In genomic region chr18:36828157-36828629, GRCh38 we compare ENCODE assay signal across 8 cellular contexts. TPM values are rescaled to one million over a fixed set of nuclear protein-coding genes. Genes with fewer than 3 reads are reported as not detected.
DNase-seq lines count a peak whose midpoint lies in the region; ATAC-seq and TF ChIP-seq lines count a peak whose summit lies in the region.

No MANE protein-coding gene starts in this region.

- peak; percentile 6 for ATAC-seq in HG03196 (IDR thresholded peaks at IDR 0.05; ENCODE audit: unreplicated experiment)
- no peak for ATAC-seq in stimulated activated naive CD8-positive, alpha-beta T cell treated with anti-CD3 and anti-CD28 coated beads, Interleukin-15, Interleukin-2, amounts not matched to agents 100 U/mL and 50 U/mL, for 24 hours
- ATAC-seq in HG03135 (IDR thresholded peaks at IDR 0.05; ENCODE audit: unreplicated experiment), result no peak

- H3K4me1 ChIP-seq in SJCRH30, result no peaks in the 10 kb centered on the region; the same call in 1 of the 2 replicates

- H3K27ac ChIP-seq in SJCRH30 (peak overlapping the region; percentile 61), layer of hippocampus (ENCODE audit: low read depth, low read length) (peak overlapping the region; percentile 56)

- peak; percentile 31 for DNase-seq in NCI-H1694 treated with DMSO at 0.1 percent for 48 hours (lab: John Stamatoyannopoulos, UW)
- DNase-seq in NCI-H1694 (lab: John Stamatoyannopoulos, UW), result no peak
- peak in 1 of 2 experiments; percentile 41 for DNase-seq in SJCRH30
- DNase-seq in cardiac fibroblast (ENCODE audit: low read depth in 2 of 2), result peak; percentile 73 to 78
- DNase-seq in stimulated activated naive CD8-positive, alpha-beta T cell treated with anti-CD3 and anti-CD28 coated beads, Interleukin-15, Interleukin-2, amounts not matched to agents 100 U/mL and 50 U/mL, for 24 hours, result peak; percentile 34

- H3K4me3 ChIP-seq in SJCRH30 (peak overlapping the region; percentile 75), cardiac fibroblast (replicated peaks in 1 of 2; ENCODE audit: low read depth in 2 of 2, low read length in 2 of 2) (peak overlapping the region; percentile 95 to 100)

- no peaks in the 10 kb centered on the region for H3K9me3 ChIP-seq in SJCRH30 (replicated peaks)

- no peaks in the 10 kb centered on the region for H3K27me3 ChIP-seq in SJCRH30
- H3K27me3 ChIP-seq in layer of hippocampus (ENCODE audit: control insufficient read depth, insufficient read depth, low read length), result no peaks in the 10 kb centered on the region

- H3K36me3 ChIP-seq in SJCRH30, result no peaks in the 10 kb centered on the region

- no peak for TF ChIP-seq CTCF in cardiac fibroblast (IDR thresholded peaks at IDR 0.05; ENCODE audit: low read depth, low read length)

RNA-seq across cellular contexts. Expression of gene TPGS2, which starts 0.6 kb away (rescaled TPM):
- 91.6 and 99.3 TPM in 2 replicates for total RNA-seq in SJCRH30 (2014; rRNA removed; shearing (Covaris generic))

RNA-seq across cellular contexts. Expression of gene KIAA1328, which starts 0.7 kb away (rescaled TPM):
- total RNA-seq in SJCRH30 (2014; rRNA removed; shearing (Covaris generic)), result 3.3 and 5.5 TPM in 2 replicates
